38 cellular contexts compared by ENCODE assay signal in genomic region chr10:128936392-128936791, GRCh38.
"Had no signal": no experiment of that assay in that cellular context is flagged by ENCODE, and none has a peak within 500 bp of the region (broad histone marks: within the 10 kb centered on the region; RNA-seq: fewer than 3 reads in every experiment).

No MANE protein-coding gene starts in this region.

- DNase-seq: activated effector memory CD4-positive, alpha-beta T cell treated with anti-CD3 and anti-CD28 coated beads, Interleukin-2, amount 50 U/mL, for 16 hours; activated effector memory CD4-positive, alpha-beta T cell treated with Interleukin-2 at 50 U/mL for 16 hours; activated gamma-delta T cell; activated gamma-delta T cell treated with Interleukin-2 at 50 U/mL for 16 hours; activated naive CD4-positive, alpha-beta T cell; activated naive CD4-positive, alpha-beta T cell treated with anti-CD3 and anti-CD28 coated beads for 36 hours; activated naive CD4-positive, alpha-beta T cell treated with anti-CD3 and anti-CD28 coated beads, Interleukin-2, amount 10 ng/mL, durations not matched to agents 7 days and 5 days; activated naive CD4-positive, alpha-beta T cell treated with anti-CD3 and anti-CD28 coated beads, Interleukin-2, amount 50 U/mL, for 16 hours; activated naive CD4-positive, alpha-beta T cell treated with Interleukin-2 at 50 U/mL for 16 hours; activated naive CD8-positive, alpha-beta T cell treated with anti-CD3 and anti-CD28 coated beads for 36 hours; activated naive CD8-positive, alpha-beta T cell treated with anti-CD3 and anti-CD28 coated beads, Interleukin-2, amount 10 ng/mL, durations not matched to agents 7 days and 5 days; activated naive CD8-positive, alpha-beta T cell treated with anti-CD3 and anti-CD28 coated beads, Interleukin-2, amount 50 U/mL, for 24 hours; activated T-cell treated with anti-CD3 and anti-CD28 coated beads, Interleukin-2, amount 50 U/mL, for 1 hour; activated T-cell treated with anti-CD3 and anti-CD28 coated beads, Interleukin-2, amount 50 U/mL, for 24 hours; activated T-cell treated with anti-CD3 and anti-CD28 coated beads, Interleukin-2, amount 50 U/mL, for 4 hours; activated T-cell treated with anti-CD3 and anti-CD28 coated beads, Interleukin-2, amount 50 U/mL, for 48 hours; activated T-cell treated with anti-CD3 and anti-CD28 coated beads, Interleukin-2, amount 50 U/mL, for 72 hours; adrenal gland; amniotic stem cell; amygdala; anterior cingulate cortex; aorta; body of pancreas; brain microvascular endothelial cell; caudate nucleus; central memory CD4-positive, alpha-beta T cell; cerebellar nuclear complex had no signal

- H3K4me3 ChIP-seq: adrenal gland, ascending aorta, body of pancreas, breast epithelium, cardiac muscle cell had no signal

- H3K4me1 Mint-ChIP-seq: activated naive CD8-positive, alpha-beta T cell treated with anti-CD3 and anti-CD28 coated beads, Interleukin-2, amount 10 ng/mL, durations not matched to agents 7 days and 5 days; activated naive CD8-positive, alpha-beta T cell treated with anti-CD3 and anti-CD28 coated beads, Interleukin-2, amount 50 U/mL, for 24 hours; activated T-helper 17 cell treated with anti-CD3 and anti-CD28 coated beads, Interleukin-2, amount 50 U/mL, for 72 hours had no signal

- H3K27ac ChIP-seq: adrenal gland, ascending aorta, body of pancreas, brain microvascular endothelial cell, breast epithelium, cardiac muscle cell had no signal

- H3K27ac Mint-ChIP-seq: activated naive CD4-positive, alpha-beta T cell treated with anti-CD3 and anti-CD28 coated beads for 36 hours; activated naive CD4-positive, alpha-beta T cell treated with anti-CD3 and anti-CD28 coated beads, Interleukin-2, amount 10 ng/mL, durations not matched to agents 7 days and 5 days; activated naive CD4-positive, alpha-beta T cell treated with anti-CD3 and anti-CD28 coated beads, Interleukin-2, amount 50 U/mL, for 24 hours; activated naive CD4-positive, alpha-beta T cell treated with anti-CD3 and anti-CD28 coated beads, Interleukin-2, amount 50 U/mL, for 72 hours; activated naive CD8-positive, alpha-beta T cell; activated naive CD8-positive, alpha-beta T cell treated with anti-CD3 and anti-CD28 coated beads for 36 hours; activated naive CD8-positive, alpha-beta T cell treated with anti-CD3 and anti-CD28 coated beads, Interleukin-2, amount 10 ng/mL, durations not matched to agents 7 days and 5 days; activated naive CD8-positive, alpha-beta T cell treated with anti-CD3 and anti-CD28 coated beads, Interleukin-2, amount 50 U/mL, for 24 hours; activated T-cell treated with anti-CD3 and anti-CD28 coated beads, Interleukin-2, amount 50 U/mL, for 24 hours; activated T-cell treated with anti-CD3 and anti-CD28 coated beads, Interleukin-2, amount 50 U/mL, for 72 hours; activated T-helper 1 cell treated with anti-CD3 and anti-CD28 coated beads, Interleukin-12 subunit alpha, Interleukin-12 subunit beta, Interleukin-2, Interleukin-4 antibody, amounts not matched to agents 30 ng/mL and 10 ng/mL and 1 ng/mL, durations not matched to agents 14 hours and 24 hours and 36 hours; activated T-helper 17 cell treated with anti-CD3 and anti-CD28 coated beads, Interleukin-2, amount 50 U/mL, for 72 hours; activated T-helper 2 cell treated with anti-CD3 and anti-CD28 coated beads, Interferon-gamma antibody, Interleukin-2, Interleukin-4, amounts not matched to agents 10 μg/mL and 5 μg/mL and 100 μg/mL, durations not matched to agents 14 hours and 24 hours and 36 hours had no signal

- H3K4me3 Mint-ChIP-seq: activated naive CD4-positive, alpha-beta T cell treated with anti-CD3 and anti-CD28 coated beads for 36 hours; activated naive CD4-positive, alpha-beta T cell treated with anti-CD3 and anti-CD28 coated beads, Interleukin-2, amount 10 ng/mL, durations not matched to agents 7 days and 5 days; activated naive CD4-positive, alpha-beta T cell treated with anti-CD3 and anti-CD28 coated beads, Interleukin-2, amount 50 U/mL, for 24 hours; activated naive CD8-positive, alpha-beta T cell; activated naive CD8-positive, alpha-beta T cell treated with anti-CD3 and anti-CD28 coated beads for 36 hours; activated naive CD8-positive, alpha-beta T cell treated with anti-CD3 and anti-CD28 coated beads, Interleukin-2, amount 10 ng/mL, durations not matched to agents 7 days and 5 days; activated naive CD8-positive, alpha-beta T cell treated with anti-CD3 and anti-CD28 coated beads, Interleukin-2, amount 50 U/mL, for 24 hours; activated T-cell treated with anti-CD3 and anti-CD28 coated beads, Interleukin-2, amount 50 U/mL, for 24 hours; activated T-cell treated with anti-CD3 and anti-CD28 coated beads, Interleukin-2, amount 50 U/mL, for 4 hours; activated T-cell treated with anti-CD3 and anti-CD28 coated beads, Interleukin-2, amount 50 U/mL, for 72 hours; activated T-helper 1 cell treated with anti-CD3 and anti-CD28 coated beads, Interleukin-12 subunit alpha, Interleukin-12 subunit beta, Interleukin-2, Interleukin-4 antibody, amounts not matched to agents 30 ng/mL and 10 ng/mL and 1 ng/mL, durations not matched to agents 14 hours and 24 hours and 36 hours; activated T-helper 17 cell treated with anti-CD3 and anti-CD28 coated beads, Interleukin-2, amount 50 U/mL, for 72 hours; brain; central memory CD8-positive, alpha-beta T cell had no signal

- H3K36me3 Mint-ChIP-seq: activated naive CD4-positive, alpha-beta T cell treated with anti-CD3 and anti-CD28 coated beads, Interleukin-2, amount 10 ng/mL, durations not matched to agents 7 days and 5 days; activated naive CD4-positive, alpha-beta T cell treated with anti-CD3 and anti-CD28 coated beads, Interleukin-2, amount 50 U/mL, for 24 hours; activated naive CD8-positive, alpha-beta T cell; activated naive CD8-positive, alpha-beta T cell treated with anti-CD3 and anti-CD28 coated beads for 36 hours; activated naive CD8-positive, alpha-beta T cell treated with anti-CD3 and anti-CD28 coated beads, Interleukin-2, amount 10 ng/mL, durations not matched to agents 7 days and 5 days; brain had no signal

- H3K27me3 ChIP-seq: adrenal gland, ascending aorta, body of pancreas, brain microvascular endothelial cell, breast epithelium, cardiac muscle cell had no signal

- ATAC-seq: activated naive CD4-positive, alpha-beta T cell treated with anti-CD3 and anti-CD28 coated beads, Interleukin-2, amount 50 U/mL, for 72 hours; activated naive CD8-positive, alpha-beta T cell treated with anti-CD3 and anti-CD28 coated beads, Interleukin-2, amount 50 U/mL, for 24 hours; activated T-cell treated with anti-CD3 and anti-CD28 coated beads, Interleukin-2, amount 50 U/mL, for 4 hours; activated T-cell treated with anti-CD3 and anti-CD28 coated beads, Interleukin-2, amount 50 U/mL, for 72 hours; activated T-helper 17 cell treated with anti-CD3 and anti-CD28 coated beads, Interleukin-2, amount 50 U/mL, for 72 hours; body of pancreas had no signal

- H3K9me3 ChIP-seq: adrenal gland, ascending aorta, body of pancreas, breast epithelium had no signal

- H3K36me3 ChIP-seq: adrenal gland, ascending aorta, brain microvascular endothelial cell, breast epithelium, cardiac muscle cell had no signal

- H3K27me3 Mint-ChIP-seq: activated naive CD4-positive, alpha-beta T cell treated with anti-CD3 and anti-CD28 coated beads, Interleukin-2, amount 50 U/mL, for 24 hours; activated naive CD8-positive, alpha-beta T cell treated with anti-CD3 and anti-CD28 coated beads, Interleukin-2, amount 50 U/mL, for 24 hours; activated T-cell treated with anti-CD3 and anti-CD28 coated beads, Interleukin-2, amount 50 U/mL, for 24 hours had no signal

- H3K9me3 Mint-ChIP-seq: activated naive CD4-positive, alpha-beta T cell treated with anti-CD3 and anti-CD28 coated beads for 36 hours; activated naive CD4-positive, alpha-beta T cell treated with anti-CD3 and anti-CD28 coated beads, Interleukin-2, amount 10 ng/mL, durations not matched to agents 7 days and 5 days; activated naive CD4-positive, alpha-beta T cell treated with anti-CD3 and anti-CD28 coated beads, Interleukin-2, amount 50 U/mL, for 24 hours; activated naive CD4-positive, alpha-beta T cell treated with anti-CD3 and anti-CD28 coated beads, Interleukin-2, amount 50 U/mL, for 72 hours; activated naive CD8-positive, alpha-beta T cell treated with anti-CD3 and anti-CD28 coated beads for 36 hours; activated naive CD8-positive, alpha-beta T cell treated with anti-CD3 and anti-CD28 coated beads, Interleukin-2, amount 10 ng/mL, durations not matched to agents 7 days and 5 days; activated naive CD8-positive, alpha-beta T cell treated with anti-CD3 and anti-CD28 coated beads, Interleukin-2, amount 50 U/mL, for 24 hours; activated T-cell treated with anti-CD3 and anti-CD28 coated beads, Interleukin-2, amount 50 U/mL, for 24 hours; activated T-cell treated with anti-CD3 and anti-CD28 coated beads, Interleukin-2, amount 50 U/mL, for 4 hours; activated T-helper 1 cell treated with anti-CD3 and anti-CD28 coated beads, Interleukin-12 subunit alpha, Interleukin-12 subunit beta, Interleukin-2, Interleukin-4 antibody, amounts not matched to agents 30 ng/mL and 10 ng/mL and 1 ng/mL, durations not matched to agents 14 hours and 24 hours and 36 hours; activated T-helper 17 cell treated with anti-CD3 and anti-CD28 coated beads, Interleukin-2, amount 50 U/mL, for 72 hours; activated T-helper 2 cell treated with anti-CD3 and anti-CD28 coated beads, Interferon-gamma antibody, Interleukin-2, Interleukin-4, amounts not matched to agents 10 μg/mL and 5 μg/mL and 100 μg/mL, durations not matched to agents 14 hours and 24 hours and 36 hours; brain; central memory CD8-positive, alpha-beta T cell had no signal

- H3K4me1 ChIP-seq: adrenal gland, ascending aorta, body of pancreas, breast epithelium had no signal
